Comparison of ENCODE assay signal across 12 cellular contexts in genomic region chr5:139178582-139178917, GRCh38. TPM values are rescaled to one million over a fixed set of nuclear protein-coding genes. Genes with fewer than 3 reads are reported as not detected.
A peak's percentile ranks its signal among the peaks of the same experiment; 100 is the strongest.
DNase-seq lines count a peak whose midpoint lies in the region; ATAC-seq, FAIRE-seq and TF ChIP-seq lines count a peak whose summit lies in the region.
"Had no signal": no experiment of that assay in that cellular context is flagged by ENCODE, and none has a peak within 500 bp of the region (broad histone marks: within the 10 kb centered on the region; RNA-seq: fewer than 3 reads in every experiment).

No MANE protein-coding gene starts in this region.

- no peak overlapping the region for H3K4me3 ChIP-seq in A673 (ENCODE audit: low read depth, low read length, poor library complexity, severe bottlenecking)
- peak overlapping the region; percentile 8 for H3K4me3 ChIP-seq in neural progenitor cell
- H3K4me3 ChIP-seq: MG63 had no signal

- H2AFZ ChIP-seq in neural progenitor cell (replicated peaks) = no peak overlapping the region

- H3K27me3 Mint-ChIP-seq in chondrocyte (ENCODE audit: low read depth) (no peaks in the 10 kb centered on the region), neural progenitor cell (ENCODE audit: insufficient read depth, low read depth) (peaks cover 5% of the 10 kb centered on the region)
- H3K27me3 Mint-ChIP-seq: activated CD8-positive, alpha-beta memory T cell treated with anti-CD3 and anti-CD28 coated beads, Interleukin-2, amount 10 ng/mL, durations not matched to agents 7 days and 5 days; central memory CD8-positive, alpha-beta T cell had no signal

- TF ChIP-seq CTCF in A673 (conservative IDR thresholded peaks at IDR 0.05; ENCODE audit: low read depth, low read length) (no peak), chondrocyte (IDR thresholded peaks at IDR 0.05) (no peak), neural progenitor cell (IDR thresholded peaks at IDR 0.05) (no peak)

- ATAC-seq in HG03342 (IDR thresholded peaks at IDR 0.05; ENCODE audit: unreplicated experiment) (peak; percentile 2), HG03039 (IDR thresholded peaks at IDR 0.05; ENCODE audit: unreplicated experiment) (no peak)
- ATAC-seq: activated CD8-positive, alpha-beta memory T cell treated with anti-CD3 and anti-CD28 coated beads, Interleukin-2, amount 10 ng/mL, durations not matched to agents 7 days and 5 days had no signal

- H3K27ac ChIP-seq in A673 (ENCODE audit: low read depth, low read length, poor library complexity, severe bottlenecking) (peak overlapping the region; percentile 69), neural progenitor cell (peak overlapping the region; percentile 61)

- no TSS peak for BruUV-seq in A673 (replicated peaks; lab: Mats Ljungman, UMichigan)

- H3K36me3 Mint-ChIP-seq in chondrocyte (ENCODE audit: low read depth) (no peaks in the 10 kb centered on the region), neural progenitor cell (peaks cover 3% of the 10 kb centered on the region)

- H3K9me3 Mint-ChIP-seq in chondrocyte (ENCODE audit: low read depth) = no peaks in the 10 kb centered on the region
- peaks cover 17% of the 10 kb centered on the region for H3K9me3 Mint-ChIP-seq in neural progenitor cell
- H3K9me3 Mint-ChIP-seq: central memory CD8-positive, alpha-beta T cell had no signal

- H4K20me1 ChIP-seq in neural progenitor cell (ENCODE audit: low read depth) = no peaks in the 10 kb centered on the region

- H3K36me3 ChIP-seq in A673 (ENCODE audit: insufficient read depth, low read length, poor library complexity, severe bottlenecking) = no peaks in the 10 kb centered on the region
- no peaks in the 10 kb centered on the region for H3K36me3 ChIP-seq in neural progenitor cell
- H3K36me3 ChIP-seq: MG63 had no signal

- no peak for FAIRE-seq in GM12892 (lab: Jason Lieb, UNC)

- H3K9ac ChIP-seq in neural progenitor cell = no peak overlapping the region

- H3K4me1 ChIP-seq in A673 (ENCODE audit: insufficient read depth, low read length, poor library complexity, severe bottlenecking) = peaks cover 58% of the 10 kb centered on the region
- peaks cover 30% of the 10 kb centered on the region for H3K4me1 ChIP-seq in neural progenitor cell

- H3K9me3 ChIP-seq in A673 (ENCODE audit: low read depth, low read length, poor library complexity, severe bottlenecking) (no peaks in the 10 kb centered on the region), neural progenitor cell (ENCODE audit: low read depth) (no peaks in the 10 kb centered on the region)

- no peak for TF ChIP-seq POLR2A in GM12892 (IDR thresholded peaks at IDR 0.05; ENCODE audit: low read depth, low read length)

- DNase-seq in A673 (ENCODE audit: low spot score) = no peak
- no peak for DNase-seq in chondrocyte (ENCODE audit: low spot score)
- no peak for DNase-seq in neural progenitor cell (ENCODE audit: low spot score)
- no peak for DNase-seq in NCI-H748 treated with DMSO at 0.1 percent for 48 hours (lab: John Stamatoyannopoulos, UW)
- no peak for DNase-seq in cerebellar cortex (ENCODE audit: low spot score)
- DNase-seq in GM12892 (ENCODE audit: insufficient read length) = no peak
- DNase-seq: activated CD8-positive, alpha-beta memory T cell treated with anti-CD3 and anti-CD28 coated beads, Interleukin-2, amount 10 ng/mL, durations not matched to agents 7 days and 5 days; MG63; T-helper 1 cell had no signal

- peaks cover 12% of the 10 kb centered on the region for H3F3A ChIP-seq in neural progenitor cell (ENCODE audit: low read depth)

- peak overlapping the region; percentile 54 for H3K4me2 ChIP-seq in neural progenitor cell

- H3K4me1 Mint-ChIP-seq in chondrocyte (ENCODE audit: low read depth) (peaks cover 49% of the 10 kb centered on the region), neural progenitor cell (peaks cover 56% of the 10 kb centered on the region)

- no peaks in the 10 kb centered on the region for H3K27me3 ChIP-seq in A673 (replicated peaks; ENCODE audit: insufficient read depth, low read depth, low read length, poor library complexity)
- no peaks in the 10 kb centered on the region for H3K27me3 ChIP-seq in neural progenitor cell
- H3K27me3 ChIP-seq: MG63 had no signal

- peak overlapping the region; percentile 83 for H3K27ac Mint-ChIP-seq in chondrocyte (ENCODE audit: unreplicated experiment)
- H3K27ac Mint-ChIP-seq in neural progenitor cell = peak overlapping the region; percentile 98
- H3K27ac Mint-ChIP-seq: activated CD8-positive, alpha-beta memory T cell treated with anti-CD3 and anti-CD28 coated beads, Interleukin-2, amount 10 ng/mL, durations not matched to agents 7 days and 5 days had no signal

- CTCF ChIA-PET in A673 (lab: Charles Lee) = no interaction called here

- intact Hi-C loops in A673 (cut with micrococcal nuclease; ENCODE audit: unreplicated experiment) = no loop called here

- POLR2A ChIA-PET in A673 (lab: Charles Lee; ENCODE audit: low non-redundant PET) = no interaction called here

- H3K79me2 ChIP-seq in neural progenitor cell (ENCODE audit: low read depth) = no peaks in the 10 kb centered on the region

- H3K4me3 Mint-ChIP-seq in chondrocyte (ENCODE audit: unreplicated experiment) (no peak overlapping the region), neural progenitor cell (peak overlapping the region; percentile 42)
- H3K4me3 Mint-ChIP-seq: activated CD8-positive, alpha-beta memory T cell treated with anti-CD3 and anti-CD28 coated beads, Interleukin-2, amount 10 ng/mL, durations not matched to agents 7 days and 5 days; central memory CD8-positive, alpha-beta T cell had no signal

RNA-seq across cellular contexts. Expression of gene SIL1, which starts 19.6 kb away (rescaled TPM):
- 18.7 and 22.0 TPM in 2 replicates for total RNA-seq in A673 (2021)
- 71.1 to 87.4 TPM (median 76.2 TPM) in 3 replicates for total RNA-seq in chondrocyte
- total RNA-seq in neural progenitor cell (ENCODE audit: low replicate concordance) = 5.5 and 9.7 TPM in 2 replicates
- 26.4 TPM for polyA plus RNA-seq in GM12892 (2012; ENCODE audit: missing spikeins)
